In genomic region chr10:4672199-4672598, GRCh38 we compare ENCODE assay signal across 1 cellular context.
TF ChIP-seq lines count a peak whose summit lies in the region.

No MANE protein-coding gene starts in this region.

TF ChIP-seq in HCT116, 20 proteins besides CTCF, POLR2A, EP300 and RAD21 (continued from another document):
- TF ChIP-seq SRF (IDR thresholded peaks at IDR 0.05; ENCODE audit: low read depth) (no peak), ZNF274 (IDR thresholded peaks at IDR 0.05; ENCODE audit: low read depth, low read length) (no peak), JUND (IDR thresholded peaks at IDR 0.05) (no peak), EZH2phosphoT487 (IDR thresholded peaks at IDR 0.05; ENCODE audit: borderline replicate concordance) (no peak), MAX (IDR thresholded peaks at IDR 0.05) (no peak), REST (IDR thresholded peaks at IDR 0.05; ENCODE audit: low read depth) (no peak), ELF1 (IDR thresholded peaks at IDR 0.05; ENCODE audit: borderline replicate concordance, low read depth) (no peak), CBX3 (IDR thresholded peaks at IDR 0.05; ENCODE audit: low read depth) (no peak), YY1 (IDR thresholded peaks at IDR 0.05; ENCODE audit: extremely low read depth, insufficient replicate concordance, low read depth, low read length) (no peak), POLR2AphosphoS5 (IDR thresholded peaks at IDR 0.05; ENCODE audit: low read depth, low read length) (no peak), EZH2 (IDR thresholded peaks at IDR 0.05) (no peak), SP1 (IDR thresholded peaks at IDR 0.05; ENCODE audit: low read depth) (no peak)
